In genomic region chr22:21015051-21016006, GRCh38 we compare ENCODE assay signal across 8 cellular contexts. TPM values are rescaled to one million over a fixed set of nuclear protein-coding genes. Genes with fewer than 3 reads are reported as not detected.
DNase-seq lines count a peak whose midpoint lies in the region; ATAC-seq lines count a peak whose summit lies in the region.

TSS of gene P2RX6 (plus strand) at chr22:21015165. CDS start at chr22:21015175, 10 bp downstream.

- peak within 1 kb of the TSS; percentile 71 for H3K4me3 ChIP-seq in iPS-18a (ENCODE audit: low read length)
- H3K4me3 ChIP-seq in subcutaneous abdominal adipose tissue (ENCODE audit: low read depth in 1 of 5, low read length in 5 of 5): peak within 1 kb of the TSS; percentile 54 to 73 (median 65)

- no peaks in the 10 kb centered on the region for H3K9me3 ChIP-seq in iPS-18a (ENCODE audit: control insufficient read depth, low read depth, low read length)
- H3K9me3 ChIP-seq in subcutaneous abdominal adipose tissue (ENCODE audit: control insufficient read depth in 5 of 5, low read length in 5 of 5): no peaks in the 10 kb centered on the region

- H3K4me1 Mint-ChIP-seq in activated naive CD8-positive, alpha-beta T cell treated with anti-CD3 and anti-CD28 coated beads for 36 hours: peaks cover 15% of the 10 kb centered on the region

- no peaks in the 10 kb centered on the region for H3K27me3 Mint-ChIP-seq in activated naive CD8-positive, alpha-beta T cell treated with anti-CD3 and anti-CD28 coated beads for 36 hours

- H3K9ac ChIP-seq in iPS-18a (ENCODE audit: low read length) (peak within 1 kb of the TSS; percentile 44), subcutaneous abdominal adipose tissue (ENCODE audit: low read length in 5 of 5) (peak within 1 kb of the TSS in 3 of 5 donors; percentile 52 to 68 (median 56))

- H3K27me3 ChIP-seq in iPS-18a (ENCODE audit: control insufficient read depth, insufficient read depth, low read length): peaks cover 4% of the 10 kb centered on the region
- H3K27me3 ChIP-seq in subcutaneous abdominal adipose tissue (ENCODE audit: control insufficient read depth in 5 of 5, insufficient read depth in 4 of 5, low read length in 5 of 5): peaks cover 0 to 2% (median 0%) of the 10 kb centered on the region in 5 donors

- H3K4me1 ChIP-seq in iPS-18a (ENCODE audit: control insufficient read depth, low read depth, low read length) (peaks cover 15% of the 10 kb centered on the region), subcutaneous abdominal adipose tissue (ENCODE audit: control insufficient read depth in 5 of 5, insufficient read depth in 5 of 5, low read length in 5 of 5) (peaks cover 2 to 31% (median 23%) of the 10 kb centered on the region in 5 donors)

- H3K9me3 Mint-ChIP-seq in activated naive CD8-positive, alpha-beta T cell treated with anti-CD3 and anti-CD28 coated beads for 36 hours: no peaks in the 10 kb centered on the region

- H3K4me3 Mint-ChIP-seq in activated naive CD8-positive, alpha-beta T cell treated with anti-CD3 and anti-CD28 coated beads for 36 hours: peak within 1 kb of the TSS; percentile 81

- no peak within 1 kb of the TSS for H3K27ac ChIP-seq in iPS-18a (ENCODE audit: low read length)
- H3K27ac ChIP-seq in subcutaneous abdominal adipose tissue (ENCODE audit: low read depth, low read length): no peak within 1 kb of the TSS

- DNase-seq in NCI-H1092 treated with DMSO at 0.1 percent for 48 hours (lab: John Stamatoyannopoulos, UW) (peak; percentile 52), NCI-H1092 (lab: John Stamatoyannopoulos, UW) (no peak), ACHN (no peak), KG1 (lab: John Stamatoyannopoulos, UW) (no peak)
- no peak for DNase-seq in activated naive CD8-positive, alpha-beta T cell treated with anti-CD3 and anti-CD28 coated beads for 36 hours

- peak within 1 kb of the TSS; percentile 42 for H3K27ac Mint-ChIP-seq in activated naive CD8-positive, alpha-beta T cell treated with anti-CD3 and anti-CD28 coated beads for 36 hours

- no peak for ATAC-seq in HG03469 (IDR thresholded peaks at IDR 0.05; ENCODE audit: unreplicated experiment)

- in situ Hi-C loops in ACHN (cut with HindIII; ENCODE audit: low pct_ligation_motif_present, low pct_unique_long_range_greater_than_20kb, low sequenced_read_pairs): no loop called here

- H3K36me3 ChIP-seq in iPS-18a (ENCODE audit: control insufficient read depth, low read depth, low read length) (no peaks in the 10 kb centered on the region), subcutaneous abdominal adipose tissue (ENCODE audit: control insufficient read depth in 5 of 5, insufficient read depth in 5 of 5, low read length in 5 of 5) (no peaks in the 10 kb centered on the region)

- H3K36me3 Mint-ChIP-seq in activated naive CD8-positive, alpha-beta T cell treated with anti-CD3 and anti-CD28 coated beads for 36 hours: no peaks in the 10 kb centered on the region

RNA-seq across cellular contexts. Expression of gene P2RX6, which starts in this region (rescaled TPM):
- under 1 TPM; 0.14 to 0.43 TPM for total RNA-seq in activated naive CD8-positive, alpha-beta T cell treated with anti-CD3 and anti-CD28 coated beads for 36 hours
